In the genomic region with DNA sequence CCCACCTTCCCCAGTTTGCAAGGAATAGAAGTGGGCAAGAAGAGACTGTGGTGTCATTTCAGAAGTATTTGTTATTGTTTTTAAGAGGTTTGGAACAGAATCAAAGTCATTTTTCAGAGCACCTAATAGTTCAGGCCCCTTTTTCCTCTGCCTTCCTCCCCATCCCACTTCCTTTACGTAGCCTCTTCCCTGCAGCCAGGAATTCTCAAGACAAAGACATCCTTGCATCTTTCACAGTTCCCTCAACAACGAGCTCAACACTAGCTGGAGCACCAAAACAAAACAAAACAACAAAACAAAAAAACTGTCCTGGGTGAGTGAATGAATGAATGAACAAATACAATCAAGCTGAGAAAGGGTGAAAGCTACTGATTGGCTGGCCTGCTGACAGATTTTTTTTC, we compare ENCODE assay signal across 24 cellular contexts. TPM values are rescaled to one million over a fixed set of nuclear protein-coding genes. Genes with fewer than 3 reads are reported as not detected.
A peak's percentile ranks its signal among the peaks of the same experiment; 100 is the strongest.
DNase-seq lines count a peak whose midpoint lies in the region; ATAC-seq and TF ChIP-seq lines count a peak whose summit lies in the region.
"Had no signal": no experiment of that assay in that cellular context is flagged by ENCODE, and none has a peak within 500 bp of the region (broad histone marks: within the 10 kb centered on the region; RNA-seq: fewer than 3 reads in every experiment).

No MANE protein-coding gene starts in this region.

- TF ChIP-seq RAD21 in SK-N-SH (IDR thresholded peaks at IDR 0.05; ENCODE audit: low read length), result no peak

- 71% methylated on average over 2 of the region's 2 CpGs for WGBS in SK-N-SH (ENCODE audit: low lambda C conversion rate)

- H3K9me3 ChIP-seq in SK-N-SH (no peaks in the 10 kb centered on the region), gastrocnemius medialis (no peaks in the 10 kb centered on the region)
- H3K9me3 ChIP-seq: tibial artery had no signal

- H3F3A ChIP-seq in SK-N-SH (replicated peaks; ENCODE audit: insufficient read depth), result peaks cover 14% of the 10 kb centered on the region

- H3K4me1 ChIP-seq in SK-N-SH (ENCODE audit: control insufficient read depth in 1 of 2, insufficient read depth in 2 of 2, low read depth in 1 of 2, low read length in 1 of 2) (peaks cover 2 to 5% of the 10 kb centered on the region in 2 experiments; a peak in 1 of 4 replicates), gastrocnemius medialis (peaks cover 85 to 93% of the 10 kb centered on the region in 2 donors)

- peaks cover 42% of the 10 kb centered on the region for H3K79me2 ChIP-seq in SK-N-SH (ENCODE audit: insufficient read depth)

- ATAC-seq in SK-N-SH treated with all-trans-retinoic acid at 6 μM for 48 hours, result no peak
- no peak for ATAC-seq in gastrocnemius medialis
- no peak for ATAC-seq in GM19395 (IDR thresholded peaks at IDR 0.05; ENCODE audit: unreplicated experiment)
- no peak for ATAC-seq in HG03378 (IDR thresholded peaks at IDR 0.05; ENCODE audit: unreplicated experiment)
- ATAC-seq: esophagus mucosa, HCT116 had no signal

- H3K36me3 ChIP-seq in SK-N-SH (replicated peaks in 1 of 2; ENCODE audit: control insufficient read depth in 1 of 2, insufficient read depth in 2 of 2, low read length in 1 of 2), result peaks cover 0 to 5% of the 10 kb centered on the region in 2 experiments
- H3K36me3 ChIP-seq in gastrocnemius medialis, result no peaks in the 10 kb centered on the region
- H3K36me3 ChIP-seq: tibial artery, WERI-Rb-1 had no signal

- TF ChIP-seq EP300 in SK-N-SH (IDR thresholded peaks at IDR 0.05; ENCODE audit: borderline replicate concordance in 1 of 2, low read depth in 1 of 2, low read length in 1 of 2), result no peak

- peak in 1 of 2 donors; percentile 12 for TF ChIP-seq POLR2A in gastrocnemius medialis (IDR thresholded peaks at IDR 0.05)

- peak overlapping the region; percentile 5; the same call in 1 of the 2 replicates for H3K9ac ChIP-seq in SK-N-SH

- H4K20me1 ChIP-seq in SK-N-SH (ENCODE audit: insufficient read depth), result no peaks in the 10 kb centered on the region

- intact Hi-C loops in gastrocnemius medialis (cut with DNase I; ENCODE audit: low total_unique reads), result no loop called here

- DNase-seq in SK-N-SH (no peak), astrocyte of the spinal cord (ENCODE audit: low read depth, low spot score) (peak; percentile 43), fibroblast of villous mesenchyme (ENCODE audit: low read depth) (peak; percentile 70), gastrocnemius medialis (no peak), activated gamma-delta T cell (lab: John Stamatoyannopoulos, UW) (no peak)
- DNase-seq: activated CD4-positive, alpha-beta memory T cell treated with anti-CD3 and anti-CD28 coated beads for 36 hours; activated effector memory CD4-positive, alpha-beta T cell treated with anti-CD3 and anti-CD28 coated beads, Interleukin-2, amount 50 U/mL, for 16 hours; CD8-positive, alpha-beta memory T cell; DMS153; effector CD4-positive, alpha-beta T cell; NCI-H1436 treated with DMSO at 0.1 percent for 48 hours; NCI-H524; stimulated activated CD4-positive, alpha-beta T cell treated with anti-CD3 and anti-CD28 coated beads, Interleukin-4, amount 100 ng/mL, for 1 hour; stimulated activated naive CD4-positive, alpha-beta T cell treated with Interleukin-2 at 50 U/mL for 16 hours; tibial artery; WERI-Rb-1 had no signal

- CTCF ChIA-PET in SK-N-SH (lab: Yijun Ruan, JAX), result interaction anchor here (1.4 kb wide), 1 partner anchor 126 kb away, joined by 4 read pairs; no protein-coding TSS in a partner anchor

- H3K27me3 ChIP-seq in SK-N-SH (ENCODE audit: insufficient read depth) (no peaks in the 10 kb centered on the region), gastrocnemius medialis (no peaks in the 10 kb centered on the region)
- H3K27me3 ChIP-seq: tibial artery had no signal

- POLR2A ChIA-PET in SK-N-SH (lab: Yijun Ruan, JAX), result no interaction called here

- in situ Hi-C loops in astrocyte of the spinal cord (cut with HindIII; ENCODE audit: low sequenced_read_pairs), result no loop called here
- in situ Hi-C loops in gastrocnemius medialis (cut with MboI; ENCODE audit: low sequenced_read_pairs in 4 of 4), result no loop called here

- H3K4me2 ChIP-seq in SK-N-SH, result no peak overlapping the region

- H2AFZ ChIP-seq in SK-N-SH (ENCODE audit: low read depth), result no peak overlapping the region

- H3K4me3 ChIP-seq in SK-N-SH (ENCODE audit: low read depth in 2 of 2, low read length in 1 of 2), result no peak overlapping the region
- no peak overlapping the region for H3K4me3 ChIP-seq in astrocyte of the spinal cord (ENCODE audit: low read depth, low read length)
- H3K4me3 ChIP-seq in fibroblast of villous mesenchyme (ENCODE audit: low read depth, low read length), result no peak overlapping the region
- peak overlapping the region in 3 of 4 donors; percentile 2 to 14 (median 8) for H3K4me3 ChIP-seq in gastrocnemius medialis
- H3K4me3 ChIP-seq: SK-N-MC, tibial artery had no signal

- peak overlapping the region in 1 of 2 experiments; percentile 7; a peak in 1 of 4 replicates for H3K27ac ChIP-seq in SK-N-SH (ENCODE audit: low read depth in 2 of 2, low read length in 1 of 2)
- peak overlapping the region; percentile 88 to 97 (median 90) for H3K27ac ChIP-seq in gastrocnemius medialis
- H3K27ac ChIP-seq: 22Rv1, SK-N-MC, tibial artery, WERI-Rb-1 had no signal

- TF ChIP-seq CTCF in SK-N-SH (IDR thresholded peaks at IDR 0.05) (no peak), astrocyte of the spinal cord (IDR thresholded peaks at IDR 0.05; ENCODE audit: low read depth, low read length) (no peak), fibroblast of villous mesenchyme (IDR thresholded peaks at IDR 0.05; ENCODE audit: insufficient read depth, low read depth, low read length) (no peak), gastrocnemius medialis (IDR thresholded peaks at IDR 0.05 in 4 of 5, conservative IDR thresholded peaks at IDR 0.05 in 1 of 5) (no peak)

- no peaks in the 10 kb centered on the region for H3K9me2 ChIP-seq in SK-N-SH

TF ChIP-seq in SK-N-SH, 30 proteins besides CTCF, POLR2A, EP300 and RAD21 (continues in another document):
- TF ChIP-seq RFX5 (IDR thresholded peaks at IDR 0.05; ENCODE audit: low read length) (no peak), SIN3A (IDR thresholded peaks at IDR 0.05; ENCODE audit: borderline replicate concordance, low read depth, low read length) (no peak), FOXM1 (IDR thresholded peaks at IDR 0.05; ENCODE audit: low read depth) (no peak)
- TF ChIP-seq, protein P1, sequence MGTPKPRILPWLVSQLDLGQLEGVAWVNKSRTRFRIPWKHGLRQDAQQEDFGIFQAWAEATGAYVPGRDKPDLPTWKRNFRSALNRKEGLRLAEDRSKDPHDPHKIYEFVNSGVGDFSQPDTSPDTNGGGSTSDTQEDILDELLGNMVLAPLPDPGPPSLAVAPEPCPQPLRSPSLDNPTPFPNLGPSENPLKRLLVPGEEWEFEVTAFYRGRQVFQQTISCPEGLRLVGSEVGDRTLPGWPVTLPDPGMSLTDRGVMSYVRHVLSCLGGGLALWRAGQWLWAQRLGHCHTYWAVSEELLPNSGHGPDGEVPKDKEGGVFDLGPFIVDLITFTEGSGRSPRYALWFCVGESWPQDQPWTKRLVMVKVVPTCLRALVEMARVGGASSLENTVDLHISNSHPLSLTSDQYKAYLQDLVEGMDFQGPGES (IDR thresholded peaks at IDR 0.05; ENCODE audit: low read depth, low read length), result no peak

TF ChIP-seq in SK-N-SH treated with all-trans-retinoic acid at 6 μM for 48 hours, 23 proteins besides CTCF, POLR2A, EP300 and RAD21:
- TF ChIP-seq TCF4 (CRISPR knock-in tag; IDR thresholded peaks at IDR 0.05; ENCODE audit: borderline replicate concordance), result no peak
- TF ChIP-seq, protein P2, sequence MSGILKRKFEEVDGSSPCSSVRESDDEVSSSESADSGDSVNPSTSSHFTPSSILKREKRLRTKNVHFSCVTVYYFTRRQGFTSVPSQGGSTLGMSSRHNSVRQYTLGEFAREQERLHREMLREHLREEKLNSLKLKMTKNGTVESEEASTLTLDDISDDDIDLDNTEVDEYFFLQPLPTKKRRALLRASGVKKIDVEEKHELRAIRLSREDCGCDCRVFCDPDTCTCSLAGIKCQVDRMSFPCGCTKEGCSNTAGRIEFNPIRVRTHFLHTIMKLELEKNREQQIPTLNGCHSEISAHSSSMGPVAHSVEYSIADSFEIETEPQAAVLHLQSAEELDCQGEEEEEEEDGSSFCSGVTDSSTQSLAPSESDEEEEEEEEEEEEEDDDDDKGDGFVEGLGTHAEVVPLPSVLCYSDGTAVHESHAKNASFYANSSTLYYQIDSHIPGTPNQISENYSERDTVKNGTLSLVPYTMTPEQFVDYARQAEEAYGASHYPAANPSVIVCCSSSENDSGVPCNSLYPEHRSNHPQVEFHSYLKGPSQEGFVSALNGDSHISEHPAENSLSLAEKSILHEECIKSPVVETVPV (CRISPR knock-in tag; IDR thresholded peaks at IDR 0.05), result no peak
- TF ChIP-seq ZNF565 (CRISPR knock-in tag; conservative IDR thresholded peaks at IDR 0.05; ENCODE audit: low read depth), result no peak
- TF ChIP-seq PPARA (CRISPR knock-in tag; IDR thresholded peaks at IDR 0.05; ENCODE audit: borderline replicate concordance), result no peak
- no peak for TF ChIP-seq TOX (CRISPR knock-in tag; IDR thresholded peaks at IDR 0.05; ENCODE audit: borderline replicate concordance)
- no peak for TF ChIP-seq OSR1 (CRISPR knock-in tag; IDR thresholded peaks at IDR 0.05)
- no peak for TF ChIP-seq ESRRG (CRISPR knock-in tag; IDR thresholded peaks at IDR 0.05)
- TF ChIP-seq RARB (CRISPR knock-in tag; IDR thresholded peaks at IDR 0.05), result no peak
- TF ChIP-seq ZNF70 (CRISPR knock-in tag; IDR thresholded peaks at IDR 0.05), result no peak

RNA-seq across cellular contexts. Expression of a gene that starts 7.0 kb away (rescaled TPM):
- polyA plus RNA-seq in SK-N-SH (2012; rRNA removed), result 1.8 and 2.3 TPM in 2 replicates
- polyA plus RNA-seq in SK-N-SH (2012; cell fraction: cytosol; rRNA removed), result 2.0 and 2.7 TPM in 2 replicates
- polyA plus RNA-seq in SK-N-SH (2012; cell fraction: nucleus; rRNA removed), result 1.7 and 3.9 TPM in 2 replicates
- total RNA-seq in fibroblast of villous mesenchyme (6.8 and 16.8 TPM in 2 replicates), gastrocnemius medialis (100 to 1,000 TPM in 1 of 4 donors, 10 to 100 TPM in 3; 60.7 to 254 (median 79.1) TPM)
- total RNA-seq: activated CD4-positive, alpha-beta memory T cell treated with anti-CD3 and anti-CD28 coated beads for 36 hours; CD8-positive, alpha-beta memory T cell; mononuclear cell had no signal
- polyA plus RNA-seq: CD8-positive, alpha-beta memory T cell had no signal

Comparison
In these comparisons a context has a peak if more than half of its experiments do, and no peak if none do; other contexts are left out.
1. DNase-seq: peak in astrocyte of the spinal cord (single experiment) and fibroblast of villous mesenchyme (single experiment); none in SK-N-SH (single experiment), gastrocnemius medialis (0 of 2) and activated gamma-delta T cell (single experiment).
2. H3K4me3 ChIP-seq: peak in gastrocnemius medialis (3 of 4); none in SK-N-SH (0 of 2), astrocyte of the spinal cord (single experiment) and fibroblast of villous mesenchyme (single experiment).